Comparison of ENCODE assay signal across 15 cellular contexts in genomic region chr3:99663981-99664380, GRCh38. TPM values are rescaled to one million over a fixed set of nuclear protein-coding genes. Genes with fewer than 3 reads are reported as not detected.
"Had no signal": no experiment of that assay in that cellular context is flagged by ENCODE, and none has a peak within 500 bp of the region (broad histone marks: within the 10 kb centered on the region; RNA-seq: fewer than 3 reads in every experiment).

No MANE protein-coding gene starts in this region.

- DNase-seq: activated CD4-positive, alpha-beta memory T cell treated with anti-CD3 and anti-CD28 coated beads for 36 hours; activated CD8-positive, alpha-beta memory T cell treated with anti-CD3 and anti-CD28 coated beads, Interleukin-2, amount 10 ng/mL, durations not matched to agents 7 days and 5 days; activated naive CD4-positive, alpha-beta T cell treated with anti-CD3 and anti-CD28 coated beads, Interleukin-2, amount 50 U/mL, for 16 hours; activated T-cell treated with anti-CD3 and anti-CD28 coated beads, Interleukin-2, amount 50 U/mL, for 1 hour; body of pancreas; central memory CD4-positive, alpha-beta T cell; effector memory CD4-positive, alpha-beta T cell; foreskin keratinocyte; heart left ventricle; left colon; lower lobe of right lung; T1000 had no signal

- H3K36me3 ChIP-seq: heart left ventricle, lower lobe of right lung, neural progenitor cell, thoracic aorta had no signal

- ATAC-seq: activated CD8-positive, alpha-beta memory T cell treated with anti-CD3 and anti-CD28 coated beads, Interleukin-2, amount 10 ng/mL, durations not matched to agents 7 days and 5 days; body of pancreas; foreskin keratinocyte; heart left ventricle; left colon; lower lobe of right lung; stimulated activated effector memory CD8-positive, alpha-beta T cell treated with anti-CD3 and anti-CD28 coated beads, Interleukin-12 subunit alpha, Interleukin-12 subunit beta, amount 100 ng/mL, for 72 hours had no signal

- H3K4me3 ChIP-seq: body of pancreas, heart left ventricle, lower lobe of right lung, neural progenitor cell, thoracic aorta had no signal

- H3K27ac ChIP-seq: body of pancreas, foreskin keratinocyte, heart left ventricle, lower lobe of right lung, neural progenitor cell had no signal

- H3K27me3 ChIP-seq: body of pancreas, foreskin keratinocyte, heart left ventricle, neural progenitor cell had no signal

RNA-seq across cellular contexts. Expression of gene COL8A1, which starts 25.6 kb away (rescaled TPM):
- total RNA-seq: activated CD4-positive, alpha-beta memory T cell treated with anti-CD3 and anti-CD28 coated beads for 36 hours had no signal
